14 cellular contexts compared by ENCODE assay signal in the genomic region with DNA sequence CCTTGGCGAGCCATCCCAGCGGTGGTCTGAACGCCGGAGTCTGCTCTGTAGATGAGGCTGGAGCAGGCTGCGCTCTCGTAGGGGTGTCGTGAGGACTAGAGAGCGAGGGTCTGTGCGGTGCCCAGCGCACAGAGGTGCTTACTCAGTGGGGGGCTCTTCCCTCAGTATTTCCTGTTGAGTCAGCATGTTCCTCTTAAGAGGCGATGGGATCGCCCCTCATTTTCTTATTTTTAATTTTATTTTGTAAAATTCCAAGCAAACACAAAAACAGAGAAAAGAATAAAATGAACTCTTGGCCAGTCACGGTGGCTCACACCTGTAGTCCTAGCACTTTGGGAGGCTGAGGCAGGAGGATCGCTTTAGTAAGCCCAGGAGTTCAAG.
"Had no signal": no experiment of that assay in that cellular context is flagged by ENCODE, and none has a peak within 500 bp of the region (broad histone marks: within the 10 kb centered on the region; RNA-seq: fewer than 3 reads in every experiment).

No MANE protein-coding gene starts in this region.

- H3K9me3 Mint-ChIP-seq: activated naive CD8-positive, alpha-beta T cell treated with anti-CD3 and anti-CD28 coated beads, Interleukin-2, amount 10 ng/mL, durations not matched to agents 7 days and 5 days; activated T-cell treated with anti-CD3 and anti-CD28 coated beads, Interleukin-2, amount 50 U/mL, for 4 hours; stimulated activated effector memory CD8-positive, alpha-beta T cell treated with anti-CD3 and anti-CD28 coated beads, Interleukin-12 subunit alpha, Interleukin-12 subunit beta, amount 100 ng/mL, for 72 hours had no signal

- H3K4me3 ChIP-seq: ascending aorta, cardiac muscle cell, esophagus muscularis mucosa, lower lobe of right lung, smooth muscle cell, transverse colon had no signal

- H3K36me3 Mint-ChIP-seq: activated naive CD8-positive, alpha-beta T cell treated with anti-CD3 and anti-CD28 coated beads, Interleukin-2, amount 10 ng/mL, durations not matched to agents 7 days and 5 days; stimulated activated effector memory CD8-positive, alpha-beta T cell treated with anti-CD3 and anti-CD28 coated beads, Interleukin-12 subunit alpha, Interleukin-12 subunit beta, amount 100 ng/mL, for 72 hours had no signal

- H3K36me3 ChIP-seq: ascending aorta, cardiac muscle cell, esophagus muscularis mucosa, lower lobe of right lung, transverse colon had no signal

- H3K27ac ChIP-seq: ascending aorta, cardiac muscle cell, esophagus muscularis mucosa, lower lobe of right lung, transverse colon had no signal

- ATAC-seq: activated T-cell treated with anti-CD3 and anti-CD28 coated beads, Interleukin-2, amount 50 U/mL, for 4 hours; right cardiac atrium had no signal

- H3K27ac Mint-ChIP-seq: activated naive CD8-positive, alpha-beta T cell treated with anti-CD3 and anti-CD28 coated beads, Interleukin-2, amount 10 ng/mL, durations not matched to agents 7 days and 5 days; stimulated activated effector memory CD8-positive, alpha-beta T cell treated with anti-CD3 and anti-CD28 coated beads, Interleukin-12 subunit alpha, Interleukin-12 subunit beta, amount 100 ng/mL, for 72 hours had no signal

- H3K4me1 ChIP-seq: ascending aorta, esophagus muscularis mucosa, lower lobe of right lung, transverse colon had no signal

- H3K4me2 ChIP-seq: smooth muscle cell had no signal

- H3K9me3 ChIP-seq: ascending aorta, esophagus muscularis mucosa, lower lobe of right lung, transverse colon had no signal

- H3K4me3 Mint-ChIP-seq: activated naive CD8-positive, alpha-beta T cell treated with anti-CD3 and anti-CD28 coated beads, Interleukin-2, amount 10 ng/mL, durations not matched to agents 7 days and 5 days; activated T-cell treated with anti-CD3 and anti-CD28 coated beads, Interleukin-2, amount 50 U/mL, for 4 hours; stimulated activated effector memory CD8-positive, alpha-beta T cell treated with anti-CD3 and anti-CD28 coated beads, Interleukin-12 subunit alpha, Interleukin-12 subunit beta, amount 100 ng/mL, for 72 hours had no signal

- H3K27me3 ChIP-seq: ascending aorta, cardiac muscle cell, esophagus muscularis mucosa, transverse colon had no signal

- DNase-seq: activated gamma-delta T cell treated with Interleukin-2 at 50 U/mL for 16 hours; activated naive CD8-positive, alpha-beta T cell treated with anti-CD3 and anti-CD28 coated beads, Interleukin-2, amount 10 ng/mL, durations not matched to agents 7 days and 5 days; activated T-cell treated with anti-CD3 and anti-CD28 coated beads, Interleukin-2, amount 50 U/mL, for 4 hours; glutamatergic neuron; left cardiac atrium; lower lobe of right lung; midbrain; transverse colon had no signal
